1 cellular context compared by ENCODE assay signal in genomic region chrX:54807524-54808108, GRCh38.
TF ChIP-seq lines count a peak whose summit lies in the region.

TSS of gene MAGED2 (plus strand) at chrX:54807745. CDS start at chrX:54809332, 1,587 bp downstream.

TF ChIP-seq in WTC11, 78 proteins besides CTCF, POLR2A, EP300 and RAD21 (continued from another document):
- no peak for TF ChIP-seq ZNF425 (CRISPR knock-in tag; conservative IDR thresholded peaks at IDR 0.05)
- no peak for TF ChIP-seq ZNF263 (CRISPR knock-in tag; IDR thresholded peaks at IDR 0.05; ENCODE audit: low read depth)
- no peak for TF ChIP-seq NR2C2 (CRISPR knock-in tag; IDR thresholded peaks at IDR 0.05)
- TF ChIP-seq AR (CRISPR knock-in tag; IDR thresholded peaks at IDR 0.05), result no peak
- TF ChIP-seq FOXP1 (CRISPR knock-in tag; IDR thresholded peaks at IDR 0.05; ENCODE audit: borderline replicate concordance), result no peak
- no peak for TF ChIP-seq E2F4 (CRISPR knock-in tag; IDR thresholded peaks at IDR 0.05; ENCODE audit: borderline replicate concordance, low read depth)
- TF ChIP-seq ZNF532 (CRISPR knock-in tag; IDR thresholded peaks at IDR 0.05; ENCODE audit: borderline replicate concordance), result no peak
- TF ChIP-seq CDX4 (CRISPR knock-in tag; IDR thresholded peaks at IDR 0.05; ENCODE audit: borderline replicate concordance), result no peak
